12 cellular contexts compared by ENCODE assay signal in the genomic region with DNA sequence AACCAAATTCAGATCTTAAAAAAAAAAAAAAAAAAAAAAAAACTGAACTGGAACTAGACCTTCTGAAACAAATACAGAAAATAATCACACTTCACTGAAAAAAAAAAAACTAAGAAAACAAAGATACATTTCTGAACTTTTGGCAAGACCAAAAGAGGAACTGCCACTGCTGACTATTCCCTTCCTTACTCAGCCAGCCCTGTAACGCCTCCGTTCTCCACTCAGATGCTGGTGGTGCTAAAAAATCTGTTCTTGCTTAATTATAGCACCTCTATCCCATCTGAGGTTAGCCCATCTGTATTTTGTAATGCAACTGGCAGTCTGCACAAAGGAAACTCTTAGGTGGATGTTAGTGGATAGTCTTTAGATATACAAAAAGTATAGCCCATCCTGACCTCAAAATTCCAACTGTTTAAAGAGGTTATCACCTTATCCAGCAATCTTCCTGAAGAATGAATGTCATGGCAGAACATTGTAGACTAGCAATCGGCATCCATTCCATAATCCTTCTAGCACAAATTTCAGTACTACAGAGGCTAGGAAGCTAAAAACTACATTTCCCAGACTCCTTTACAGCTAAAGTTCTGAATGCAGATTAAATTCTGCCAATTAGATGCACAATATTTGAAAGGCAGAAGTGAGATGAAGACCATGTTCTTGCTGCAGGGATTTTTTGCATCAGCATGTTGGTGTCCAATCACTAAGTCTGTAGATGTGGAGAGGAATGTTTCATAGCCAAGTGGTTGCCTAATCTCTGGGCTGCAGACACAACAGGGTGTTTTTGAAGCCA. TPM values are rescaled to one million over a fixed set of nuclear protein-coding genes. Genes with fewer than 3 reads are reported as not detected.
DNase-seq lines count a peak whose midpoint lies in the region; ATAC-seq lines count a peak whose summit lies in the region.
"Had no signal": no experiment of that assay in that cellular context is flagged by ENCODE, and none has a peak within 500 bp of the region (broad histone marks: within the 10 kb centered on the region; RNA-seq: fewer than 3 reads in every experiment).

No MANE protein-coding gene starts in this region.

- peak; percentile 11 for DNase-seq in SKM-1 (lab: John Stamatoyannopoulos, UW; ENCODE audit: unreplicated experiment)
- no peak for DNase-seq in SKM-1 treated with dmso at 0.1 percent for 144 hours (lab: John Stamatoyannopoulos, UW; ENCODE audit: unreplicated experiment)
- peak; percentile 47 for DNase-seq in superior temporal gyrus (ENCODE audit: extremely low spot score)
- no peak for DNase-seq in hypothalamus (lab: John Stamatoyannopoulos, UW)
- no peak for DNase-seq in NCI-H1436 treated with DMSO at 0.1 percent for 48 hours (lab: John Stamatoyannopoulos, UW)
- DNase-seq in T-helper 17 cell, result no peak
- DNase-seq: cerebellar nuclear complex, H7 had no signal

- H3K27ac Mint-ChIP-seq in T-helper 17 cell, result no peak overlapping the region

- H3K4me1 Mint-ChIP-seq in T-helper 17 cell, result peaks cover 17% of the 10 kb centered on the region

- no peak overlapping the region for H3K4me3 Mint-ChIP-seq in T-helper 17 cell

- H3K36me3 Mint-ChIP-seq in T-helper 17 cell (ENCODE audit: low read depth), result peaks cover 4% of the 10 kb centered on the region

- H3K9me3 ChIP-seq in T-helper 17 cell (ENCODE audit: control insufficient read depth, low read length, poor library complexity, severe bottlenecking), result no peaks in the 10 kb centered on the region
- H3K9me3 ChIP-seq: gastroesophageal sphincter had no signal

- H3K27me3 Mint-ChIP-seq in T-helper 17 cell, result no peaks in the 10 kb centered on the region

- ATAC-seq in HG02759 (IDR thresholded peaks at IDR 0.05; ENCODE audit: unreplicated experiment) (peak; percentile 84), HG03571 (IDR thresholded peaks at IDR 0.05; ENCODE audit: unreplicated experiment) (peak; percentile 62), T-helper 17 cell (no peak)
- ATAC-seq: gastroesophageal sphincter, sciatic nerve had no signal

RNA-seq across cellular contexts. Expression of a gene that starts 5.8 kb away (rescaled TPM):
- 1 to 10 TPM; 7.7 to 9.1 TPM for total RNA-seq in T-helper 17 cell

Comparison
In these comparisons a context has a peak if more than half of its experiments do, and no peak if none do; other contexts are left out.
1. DNase-seq: peak in SKM-1 (single experiment) and superior temporal gyrus (single experiment); none in SKM-1 treated with dmso at 0.1 percent for 144 hours (single experiment), hypothalamus (0 of 51), NCI-H1436 treated with DMSO at 0.1 percent for 48 hours (single experiment) and T-helper 17 cell (0 of 3).